ENCODE assay signal across 1 cellular context in genomic region chr12:46292754-46293402, GRCh38.
TF ChIP-seq lines count a peak whose summit lies in the region.

No MANE protein-coding gene starts in this region.

TF ChIP-seq in GM23338, 12 proteins besides CTCF, POLR2A, EP300 and RAD21 (continued from another document):
- TF ChIP-seq ZNF462 (CRISPR knock-in tag; IDR thresholded peaks at IDR 0.05), result no peak
- TF ChIP-seq ETS1 (IDR thresholded peaks at IDR 0.05), result no peak
TF ChIP-seq in GM23338: peak in this region for 0.
